ENCODE assay signal across 1 cellular context in genomic region chr1:200409761-200410565, GRCh38.
TF ChIP-seq lines count a peak whose summit lies in the region.

ZNF281 (minus strand) TSS chr1:200410036; CDS start chr1:200409705, 331 bp downstream.

TF ChIP-seq in A549, 52 proteins besides CTCF, POLR2A, EP300 and RAD21 (continued from another document):
- TF ChIP-seq MYC (IDR thresholded peaks at IDR 0.05; ENCODE audit: borderline replicate concordance, low read length) = no peak
- TF ChIP-seq, protein P1, sequence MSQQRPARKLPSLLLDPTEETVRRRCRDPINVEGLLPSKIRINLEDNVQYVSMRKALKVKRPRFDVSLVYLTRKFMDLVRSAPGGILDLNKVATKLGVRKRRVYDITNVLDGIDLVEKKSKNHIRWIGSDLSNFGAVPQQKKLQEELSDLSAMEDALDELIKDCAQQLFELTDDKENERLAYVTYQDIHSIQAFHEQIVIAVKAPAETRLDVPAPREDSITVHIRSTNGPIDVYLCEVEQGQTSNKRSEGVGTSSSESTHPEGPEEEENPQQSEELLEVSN (IDR thresholded peaks at IDR 0.05; ENCODE audit: borderline replicate concordance, low read depth) = peak; percentile 69
- TF ChIP-seq CBX2 (IDR thresholded peaks at IDR 0.05; ENCODE audit: borderline replicate concordance, low read depth) = no peak
- TF ChIP-seq BCL3 (IDR thresholded peaks at IDR 0.05) = peak; percentile 71
- TF ChIP-seq ZFP36 (IDR thresholded peaks at IDR 0.05; ENCODE audit: borderline replicate concordance, partially characterized antibody) = no peak
- TF ChIP-seq ATOH8 (CRISPR knock-in tag; IDR thresholded peaks at IDR 0.05; ENCODE audit: low read depth) = no peak
- TF ChIP-seq HEYL (CRISPR knock-in tag; IDR thresholded peaks at IDR 0.05) = no peak
- TF ChIP-seq RFX5 (IDR thresholded peaks at IDR 0.05) = no peak
- TF ChIP-seq NR3C1 (IDR thresholded peaks at IDR 0.05) = no peak
- TF ChIP-seq BHLHE40 (IDR thresholded peaks at IDR 0.05; ENCODE audit: low read depth, low read length) = no peak
- no peak for TF ChIP-seq EHMT2 (IDR thresholded peaks at IDR 0.05; ENCODE audit: low read depth)
- TF ChIP-seq, protein P2, sequence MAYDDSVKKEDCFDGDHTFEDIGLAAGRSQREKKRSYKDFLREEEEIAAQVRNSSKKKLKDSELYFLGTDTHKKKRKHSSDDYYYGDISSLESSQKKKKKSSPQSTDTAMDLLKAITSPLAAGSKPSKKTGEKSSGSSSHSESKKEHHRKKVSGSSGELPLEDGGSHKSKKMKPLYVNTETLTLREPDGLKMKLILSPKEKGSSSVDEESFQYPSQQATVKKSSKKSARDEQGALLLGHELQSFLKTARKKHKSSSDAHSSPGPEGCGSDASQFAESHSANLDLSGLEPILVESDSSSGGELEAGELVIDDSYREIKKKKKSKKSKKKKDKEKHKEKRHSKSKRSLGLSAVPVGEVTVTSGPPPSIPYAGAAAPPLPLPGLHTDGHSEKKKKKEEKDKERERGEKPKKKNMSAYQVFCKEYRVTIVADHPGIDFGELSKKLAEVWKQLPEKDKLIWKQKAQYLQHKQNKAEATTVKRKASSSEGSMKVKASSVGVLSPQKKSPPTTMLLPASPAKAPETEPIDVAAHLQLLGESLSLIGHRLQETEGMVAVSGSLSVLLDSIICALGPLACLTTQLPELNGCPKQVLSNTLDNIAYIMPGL (CRISPR knock-in tag; IDR thresholded peaks at IDR 0.05; ENCODE audit: borderline replicate concordance) = no peak
- TF ChIP-seq, protein P3, sequence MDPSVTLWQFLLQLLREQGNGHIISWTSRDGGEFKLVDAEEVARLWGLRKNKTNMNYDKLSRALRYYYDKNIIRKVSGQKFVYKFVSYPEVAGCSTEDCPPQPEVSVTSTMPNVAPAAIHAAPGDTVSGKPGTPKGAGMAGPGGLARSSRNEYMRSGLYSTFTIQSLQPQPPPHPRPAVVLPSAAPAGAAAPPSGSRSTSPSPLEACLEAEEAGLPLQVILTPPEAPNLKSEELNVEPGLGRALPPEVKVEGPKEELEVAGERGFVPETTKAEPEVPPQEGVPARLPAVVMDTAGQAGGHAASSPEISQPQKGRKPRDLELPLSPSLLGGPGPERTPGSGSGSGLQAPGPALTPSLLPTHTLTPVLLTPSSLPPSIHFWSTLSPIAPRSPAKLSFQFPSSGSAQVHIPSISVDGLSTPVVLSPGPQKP (IDR thresholded peaks at IDR 0.05; ENCODE audit: low read depth, low read length) = no peak
- TF ChIP-seq MAX (IDR thresholded peaks at IDR 0.05) = peak; percentile 63
- no peak for TF ChIP-seq TP53 (CRISPR knock-in tag; IDR thresholded peaks at IDR 0.05)
- no peak for TF ChIP-seq RNF2 (IDR thresholded peaks at IDR 0.05; ENCODE audit: borderline replicate concordance, low read depth)
- TF ChIP-seq HOXB13 (CRISPR knock-in tag; IDR thresholded peaks at IDR 0.05; ENCODE audit: low read depth) = no peak
- no peak for TF ChIP-seq ESRRA (IDR thresholded peaks at IDR 0.05; ENCODE audit: borderline replicate concordance, low read length)
- peak; percentile 96 for TF ChIP-seq PBX3 (IDR thresholded peaks at IDR 0.05)
